ENCODE assay signal across 8 cellular contexts in genomic region chr15:58475573-58476524, GRCh38.
A peak's percentile ranks its signal among the peaks of the same experiment; 100 is the strongest.
DNase-seq lines count a peak whose midpoint lies in the region; ATAC-seq and TF ChIP-seq lines count a peak whose summit lies in the region.

No MANE protein-coding gene starts in this region.

- H3K27me3 Mint-ChIP-seq in nephron (ENCODE audit: low read depth) = peaks cover 3% of the 10 kb centered on the region

- H3K4me3 ChIP-seq in cardiac fibroblast (replicated peaks in 1 of 2; ENCODE audit: low read depth in 2 of 2, low read length in 2 of 2) = no peak overlapping the region

- H3K27ac Mint-ChIP-seq in nephron = peak overlapping the region; percentile 28 to 84 (median 79)

- no peak for ATAC-seq in HG03521 (IDR thresholded peaks at IDR 0.05; ENCODE audit: unreplicated experiment)

- H3K4me1 Mint-ChIP-seq in nephron = peaks cover 60% of the 10 kb centered on the region

- no peak for TF ChIP-seq CTCF in cardiac fibroblast (IDR thresholded peaks at IDR 0.05; ENCODE audit: low read depth, low read length)
- TF ChIP-seq CTCF in nephron (IDR thresholded peaks at IDR 0.05; ENCODE audit: unreplicated experiment in 3 of 3) = no peak

- DNase-seq in SIG-M5 treated with dmso at 0.1 percent for 504 hours (lab: John Stamatoyannopoulos, UW; ENCODE audit: unreplicated experiment) (peak; percentile 32), SIG-M5 (lab: John Stamatoyannopoulos, UW) (no peak), NCI-H510A treated with DMSO at 0.1 percent for 48 hours (lab: John Stamatoyannopoulos, UW) (peak; percentile 78), cardiac fibroblast (ENCODE audit: low read depth in 2 of 2) (peak; percentile 72 to 82), cerebellar nuclear complex (lab: John Stamatoyannopoulos, UW) (no peak)
- DNase-seq in stimulated activated naive CD4-positive, alpha-beta T cell (lab: John Stamatoyannopoulos, UW) = no peak

- H3K4me3 Mint-ChIP-seq in nephron = no peak overlapping the region

- no peaks in the 10 kb centered on the region for H3K36me3 Mint-ChIP-seq in nephron (ENCODE audit: low read depth)

- no peaks in the 10 kb centered on the region for H3K9me3 Mint-ChIP-seq in nephron

Comparison
In these comparisons a context has a peak if more than half of its experiments do, and no peak if none do; other contexts are left out.
1. DNase-seq: peak in SIG-M5 treated with dmso at 0.1 percent for 504 hours (single experiment), NCI-H510A treated with DMSO at 0.1 percent for 48 hours (single experiment) and cardiac fibroblast (2 of 2); none in SIG-M5 (single experiment), cerebellar nuclear complex (0 of 2) and stimulated activated naive CD4-positive, alpha-beta T cell (0 of 6).